In the genomic region with DNA sequence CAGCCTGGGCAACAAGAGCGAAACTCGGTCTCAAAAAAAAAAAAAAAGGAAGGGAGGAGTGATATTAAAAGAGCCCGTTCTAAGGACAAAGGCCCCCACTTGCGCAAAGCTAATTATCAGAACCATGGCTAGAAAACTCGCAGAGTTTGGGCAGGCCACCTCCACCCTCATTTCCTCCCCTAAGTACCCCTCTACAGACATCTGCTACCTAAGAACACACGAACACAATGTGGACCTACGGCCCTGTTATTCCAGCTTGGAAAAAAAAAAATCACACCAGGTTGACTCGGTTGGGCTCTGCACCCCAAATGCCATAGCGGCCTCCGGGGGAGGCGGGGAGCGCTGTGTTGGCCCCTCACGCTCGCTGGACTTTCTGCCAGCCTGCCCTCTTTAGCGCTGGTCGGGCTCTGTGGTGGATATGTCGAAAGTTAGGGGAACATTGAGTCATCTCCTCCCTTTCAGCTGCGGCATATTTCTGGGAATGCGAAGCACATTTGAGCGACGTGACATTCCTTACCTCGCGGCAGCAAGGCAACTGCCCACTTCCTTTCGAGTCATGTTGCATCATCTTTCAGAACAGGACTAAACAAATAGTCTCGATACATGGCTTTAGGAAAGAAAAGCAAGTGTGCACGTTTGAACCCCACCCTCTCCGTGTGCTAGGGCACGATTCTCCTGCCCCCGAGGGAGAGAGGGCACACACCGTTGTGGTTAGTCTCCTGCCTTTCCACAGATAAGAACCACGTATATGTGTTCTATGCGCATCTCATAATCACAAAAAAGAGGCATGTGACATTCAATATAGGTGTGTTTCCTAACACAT, we compare ENCODE assay signal across 7 cellular contexts.
DNase-seq lines count a peak whose midpoint lies in the region; ATAC-seq and TF ChIP-seq lines count a peak whose summit lies in the region.

No MANE protein-coding gene starts in this region.

- peak; percentile 67 for ATAC-seq in gastroesophageal sphincter
- no peak for ATAC-seq in GM19455 (IDR thresholded peaks at IDR 0.05; ENCODE audit: unreplicated experiment)
- ATAC-seq in GM18909 (IDR thresholded peaks at IDR 0.05; ENCODE audit: poor library complexity, unreplicated experiment): no peak

- no peaks in the 10 kb centered on the region; the same call in 1 of the 2 replicates for H3K27me3 Mint-ChIP-seq in HFFc6 (ENCODE audit: insufficient read depth)

- TF ChIP-seq POLR2A in gastroesophageal sphincter (IDR thresholded peaks at IDR 0.05) (peak in 1 of 2 donors; percentile 12), spleen (IDR thresholded peaks at IDR 0.05) (no peak)

- DNase-seq in HFFc6: peak; percentile 96
- DNase-seq in SW 1271 (lab: John Stamatoyannopoulos, UW): peak; percentile 91 to 95
- no peak for DNase-seq in spleen
- DNase-seq in mesenteric fat pad (ENCODE audit: low spot score): no peak

- no peaks in the 10 kb centered on the region for H3K36me3 Mint-ChIP-seq in HFFc6 (ENCODE audit: low read depth)

- peaks cover 48% of the 10 kb centered on the region for H3K4me1 Mint-ChIP-seq in HFFc6 (ENCODE audit: low read depth)

- peak overlapping the region; percentile 83 for H3K4me3 Mint-ChIP-seq in HFFc6

- H3K9me3 ChIP-seq in gastroesophageal sphincter (no peaks in the 10 kb centered on the region), spleen (no peaks in the 10 kb centered on the region)

- intact Hi-C loops in spleen (cut with DNase I; ENCODE audit: low total_unique reads): no loop called here

- TF ChIP-seq EP300 in gastroesophageal sphincter (IDR thresholded peaks at IDR 0.05): no peak

- H3K27ac Mint-ChIP-seq in HFFc6: peak overlapping the region; percentile 97

- TF ChIP-seq CTCF in HFFc6 (IDR thresholded peaks at IDR 0.05) (peak; percentile 22; the same call in 1 of the 2 replicates), gastroesophageal sphincter (IDR thresholded peaks at IDR 0.05) (no peak), spleen (IDR thresholded peaks at IDR 0.05 in 8 of 11, conservative IDR thresholded peaks at IDR 0.05 in 3 of 11) (no peak)

- peak overlapping the region in 1 of 4 donors; percentile 87 for H3K27ac ChIP-seq in gastroesophageal sphincter
- peak overlapping the region in 6 of 8 donors; percentile 14 to 77 (median 58) for H3K27ac ChIP-seq in spleen

- H3K36me3 ChIP-seq in gastroesophageal sphincter: no peaks in the 10 kb centered on the region
- no peaks in the 10 kb centered on the region for H3K36me3 ChIP-seq in spleen

- H3K4me1 ChIP-seq in gastroesophageal sphincter (peaks cover 0 to 29% (median 16%) of the 10 kb centered on the region in 3 donors), spleen (peaks cover 0 to 48% (median 15%) of the 10 kb centered on the region in 6 donors)

- no peak overlapping the region for H3K4me3 ChIP-seq in gastroesophageal sphincter
- peak overlapping the region in 1 of 8 donors; percentile 35 for H3K4me3 ChIP-seq in spleen

- WGBS in gastroesophageal sphincter (ENCODE audit: low coverage in 1 of 2), 2 donors: 70 to 79% methylated on average over 16 to 23 of the region's 32 CpGs
- 25 to 40% (median 36%) methylated on average over 30 to 32 of the region's 32 CpGs for WGBS in spleen, 5 donors

- H3K27me3 ChIP-seq in gastroesophageal sphincter: no peaks in the 10 kb centered on the region
- peaks cover 0 to 53% (median 2%) of the 10 kb centered on the region in 7 donors for H3K27me3 ChIP-seq in spleen (replicated peaks in 1 of 7)

- H3K9me3 Mint-ChIP-seq in HFFc6: no peaks in the 10 kb centered on the region

Comparison
In these comparisons a context has a peak if more than half of its experiments do, and no peak if none do; other contexts are left out.
1. DNase-seq: peak in HFFc6 (single experiment) and SW 1271 (2 of 2); none in spleen (single experiment) and mesenteric fat pad (single experiment).